Comparison of ENCODE assay signal across 27 cellular contexts in the genomic region with DNA sequence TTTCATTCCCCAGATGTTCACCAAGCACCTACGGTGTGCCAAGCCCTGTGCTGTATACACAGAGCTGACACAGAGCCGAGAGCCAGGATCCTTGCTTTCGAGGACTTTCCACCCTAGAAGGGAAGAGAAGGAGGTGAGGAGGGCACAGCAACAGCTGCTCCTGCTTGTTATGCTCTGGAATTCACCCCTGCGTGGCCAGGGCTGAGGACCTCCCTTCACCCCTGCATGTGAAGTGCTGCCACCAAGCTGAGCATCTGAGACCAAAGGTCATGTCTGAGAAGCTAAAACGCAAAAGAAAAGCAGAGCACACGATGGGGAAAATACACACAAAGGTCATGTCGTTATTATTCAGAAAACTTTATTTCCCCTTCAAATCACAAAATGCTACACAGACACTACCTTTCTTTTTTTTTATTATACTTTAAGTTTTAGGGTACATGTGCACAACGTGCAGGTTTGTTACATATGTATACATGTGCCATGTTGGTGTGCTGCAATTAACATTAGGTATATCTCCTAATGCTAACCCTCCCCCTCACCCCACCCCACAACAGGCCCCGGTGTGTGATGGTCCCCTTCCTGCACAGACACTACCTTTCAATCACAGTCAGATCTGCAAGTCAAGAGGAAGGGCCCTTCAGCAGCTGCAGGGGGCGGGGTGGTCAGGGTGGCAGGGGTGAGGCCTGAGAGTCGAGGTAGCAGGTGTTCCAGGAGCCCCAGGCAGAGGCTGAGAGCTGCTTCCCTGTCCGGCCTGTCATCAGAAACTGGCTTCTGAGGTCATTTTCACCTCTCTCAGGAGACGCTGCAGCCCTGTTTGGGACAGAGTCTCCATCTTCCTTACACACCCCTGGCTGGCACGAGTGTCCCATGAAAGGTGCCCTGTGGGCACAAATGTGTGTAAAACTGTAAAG. TPM values are rescaled to one million over a fixed set of nuclear protein-coding genes. Genes with fewer than 3 reads are reported as not detected.
A peak's percentile ranks its signal among the peaks of the same experiment; 100 is the strongest.
DNase-seq lines count a peak whose midpoint lies in the region; ATAC-seq and TF ChIP-seq lines count a peak whose summit lies in the region.
"Had no signal": no experiment of that assay in that cellular context is flagged by ENCODE, and none has a peak within 500 bp of the region (broad histone marks: within the 10 kb centered on the region; RNA-seq: fewer than 3 reads in every experiment).

No MANE protein-coding gene starts in this region.

- peaks cover 2% of the 10 kb centered on the region for H3K4me1 Mint-ChIP-seq in progenitor cell of endocrine pancreas (ENCODE audit: low read depth)

- no peak overlapping the region for H3K4me3 ChIP-seq in esophagus muscularis mucosa
- no peak overlapping the region for H3K4me3 ChIP-seq in brain microvascular endothelial cell (ENCODE audit: low read depth, low read length)
- H3K4me3 ChIP-seq: ascending aorta, PC-9, smooth muscle cell, suprapubic skin had no signal

- H3K27ac ChIP-seq in KOPT-K1 (ENCODE audit: low read depth, low read length, poor library complexity, severe bottlenecking) (peak overlapping the region; percentile 26), esophagus muscularis mucosa (replicated peaks in 1 of 4) (no peak overlapping the region), brain microvascular endothelial cell (no peak overlapping the region)
- H3K27ac ChIP-seq: ascending aorta, PC-9, suprapubic skin had no signal

- TF ChIP-seq CTCF in esophagus muscularis mucosa (IDR thresholded peaks at IDR 0.05) (no peak), progenitor cell of endocrine pancreas (IDR thresholded peaks at IDR 0.05; ENCODE audit: unreplicated experiment) (no peak), brain microvascular endothelial cell (IDR thresholded peaks at IDR 0.05; ENCODE audit: low read depth, low read length, missing control alignments) (no peak)

- H3K9me3 ChIP-seq in KOPT-K1 (ENCODE audit: insufficient read depth, low read length, poor library complexity, severe bottlenecking) (no peaks in the 10 kb centered on the region), esophagus muscularis mucosa (no peaks in the 10 kb centered on the region)
- H3K9me3 ChIP-seq: ascending aorta, suprapubic skin had no signal

- H3K36me3 ChIP-seq in KOPT-K1 (ENCODE audit: insufficient read depth, low read length) (no peaks in the 10 kb centered on the region), esophagus muscularis mucosa (no peaks in the 10 kb centered on the region), brain microvascular endothelial cell (replicated peaks) (no peaks in the 10 kb centered on the region)
- H3K36me3 ChIP-seq: ascending aorta, suprapubic skin had no signal

- H3K27me3 ChIP-seq in esophagus muscularis mucosa (peaks cover 0 to 25% (median 0%) of the 10 kb centered on the region in 4 donors), brain microvascular endothelial cell (replicated peaks) (no peaks in the 10 kb centered on the region)
- H3K27me3 ChIP-seq: ascending aorta, suprapubic skin had no signal

- H3K27me3 Mint-ChIP-seq in progenitor cell of endocrine pancreas: peaks cover 16% of the 10 kb centered on the region
- H3K27me3 Mint-ChIP-seq: T-cell had no signal

- in situ Hi-C loops in brain microvascular endothelial cell (cut with HindIII; ENCODE audit: low pct_ligation_motif_present, low sequenced_read_pairs): no loop called here

- ATAC-seq in HG03135 (IDR thresholded peaks at IDR 0.05; ENCODE audit: unreplicated experiment): no peak
- ATAC-seq: activated CD4-positive, CD25-positive, alpha-beta regulatory T cell treated with anti-CD3 and anti-CD28 coated beads, Interleukin-2, amount 50 U/mL, for 24 hours; T-cell had no signal

- H3K36me3 Mint-ChIP-seq in progenitor cell of endocrine pancreas (ENCODE audit: insufficient read depth): no peaks in the 10 kb centered on the region
- H3K36me3 Mint-ChIP-seq: T-cell had no signal

- peaks cover 25 to 40% (median 32%) of the 10 kb centered on the region in 4 donors for H3K4me1 ChIP-seq in esophagus muscularis mucosa
- H3K4me1 ChIP-seq: ascending aorta had no signal

- H3K9me3 Mint-ChIP-seq in progenitor cell of endocrine pancreas (ENCODE audit: low read depth): no peaks in the 10 kb centered on the region
- H3K9me3 Mint-ChIP-seq: T-cell had no signal

- intact Hi-C loops in esophagus muscularis mucosa (cut with DNase I): no loop called here

- peak overlapping the region; percentile 62 for H3K27ac Mint-ChIP-seq in progenitor cell of endocrine pancreas
- H3K27ac Mint-ChIP-seq: activated naive CD4-positive, alpha-beta T cell treated with anti-CD3 and anti-CD28 coated beads for 36 hours; T-cell had no signal

- TF ChIP-seq POLR2A in esophagus muscularis mucosa (IDR thresholded peaks at IDR 0.05; ENCODE audit: low read depth): no peak

- DNase-seq in NCI-H748 (lab: John Stamatoyannopoulos, UW; ENCODE audit: unreplicated experiment): peak; percentile 27
- DNase-seq in NCI-H748 treated with DMSO at 0.1 percent for 48 hours (lab: John Stamatoyannopoulos, UW): no peak
- DNase-seq in esophagus muscularis mucosa (ENCODE audit: extremely low spot score): peak; percentile 77
- DNase-seq in progenitor cell of endocrine pancreas (ENCODE audit: low spot score, unreplicated experiment): no peak
- no peak for DNase-seq in HUDEP-2 (lab: John Stamatoyannopoulos, UW; ENCODE audit: unreplicated experiment in 76 of 76)
- no peak for DNase-seq in brain microvascular endothelial cell
- DNase-seq: activated CD8-positive, alpha-beta memory T cell treated with anti-CD3 and anti-CD28 coated beads for 24 hours; activated naive CD4-positive, alpha-beta T cell treated with anti-CD3 and anti-CD28 coated beads for 36 hours; activated T-cell treated with anti-CD3 and anti-CD28 coated beads, Interleukin-2, amount 50 U/mL, for 48 hours; COR-L47; dermis blood vessel endothelial cell; DMS79 treated with DMSO at 0.1 percent for 48 hours; GOT3; Karpas-422; kidney glomerular epithelial cell; MV-4-11; NCI-H146; NCI-H2227 treated with DMSO at 0.1 percent for 48 hours; PC-9; stimulated activated CD4-positive, alpha-beta T cell treated with anti-CD3 and anti-CD28 coated beads, Interleukin-2, amount 100 ng/mL, for 24 hours; T-cell had no signal

- H3K4me3 Mint-ChIP-seq in progenitor cell of endocrine pancreas (ENCODE audit: low read depth): no peak overlapping the region
- H3K4me3 Mint-ChIP-seq: activated naive CD4-positive, alpha-beta T cell treated with anti-CD3 and anti-CD28 coated beads for 36 hours; T-cell had no signal

- TF ChIP-seq EP300 in esophagus muscularis mucosa (IDR thresholded peaks at IDR 0.05): no peak

- 73% methylated on average over 10 of the region's 14 CpGs for WGBS in esophagus muscularis mucosa

RNA-seq across cellular contexts. Expression of a gene that starts 40.1 kb away (rescaled TPM):
- total RNA-seq in esophagus muscularis mucosa: 10 to 100 TPM in 2 of 4 donors, 1 to 10 TPM in 2; 5.6 to 16.6 (median 11.4) TPM
- 20.5 and 21.3 TPM in 2 replicates for total RNA-seq in progenitor cell of endocrine pancreas

Comparison
In these comparisons a context has a peak if more than half of its experiments do, and no peak if none do; other contexts are left out.
1. DNase-seq: peak in NCI-H748 (single experiment) and esophagus muscularis mucosa (single experiment); none in NCI-H748 treated with DMSO at 0.1 percent for 48 hours (single experiment), progenitor cell of endocrine pancreas (single experiment), HUDEP-2 (0 of 76) and brain microvascular endothelial cell (single experiment).